In genomic region chr2:73063472-73063871, GRCh38 we compare ENCODE assay signal across 16 cellular contexts.
DNase-seq lines count a peak whose midpoint lies in the region; ATAC-seq and FAIRE-seq lines count a peak whose summit lies in the region.
"Had no signal": no experiment of that assay in that cellular context is flagged by ENCODE, and none has a peak within 500 bp of the region (broad histone marks: within the 10 kb centered on the region; RNA-seq: fewer than 3 reads in every experiment).

No MANE protein-coding gene starts in this region.

- no peak for ATAC-seq in stimulated activated memory B cell treated with anti-CD40 and anti-IgM and Interleukin-4, amounts not matched to agents 10 μg/mL and 1 μg/mL and 100 μg/mL, for 72 hours
- ATAC-seq in stimulated activated naive CD8-positive, alpha-beta T cell treated with anti-CD3 and anti-CD28 coated beads, Interleukin-15, Interleukin-2, amounts not matched to agents 100 U/mL and 50 U/mL, for 24 hours: no peak
- ATAC-seq: activated CD8-positive, alpha-beta T cell treated with anti-CD3 and anti-CD28 coated beads, Interleukin-2, amount 10 ng/mL, durations not matched to agents 7 days and 5 days; sciatic nerve; stimulated activated naive CD8-positive, alpha-beta T cell treated with anti-CD3 and anti-CD28 coated beads, Interleukin-15, amount 100 ng/mL, for 72 hours had no signal

- DNase-seq in activated T-cell treated with anti-CD3 and anti-CD28 coated beads, Interleukin-2, amount 50 U/mL, for 24 hours: no peak
- no peak for DNase-seq in activated T-cell treated with anti-CD3 and anti-CD28 coated beads for 4 hours
- DNase-seq in stimulated activated naive CD8-positive, alpha-beta T cell treated with anti-CD3 and anti-CD28 coated beads, Interleukin-15, Interleukin-2, amounts not matched to agents 100 U/mL and 50 U/mL, for 24 hours: no peak
- no peak for DNase-seq in GM19239 (ENCODE audit: insufficient read length, low spot score)
- DNase-seq in OCI-M1 (lab: John Stamatoyannopoulos, UW): no peak
- DNase-seq: activated CD8-positive, alpha-beta T cell treated with anti-CD3 and anti-CD28 coated beads, Interleukin-2, amount 10 ng/mL, durations not matched to agents 7 days and 5 days; activated gamma-delta T cell treated with Interleukin-2 at 50 U/mL for 16 hours; effector memory CD4-positive, alpha-beta T cell; left colon; stimulated activated naive CD8-positive, alpha-beta T cell treated with anti-CD3 and anti-CD28 coated beads, Interleukin-15, amount 100 ng/mL, for 72 hours had no signal

- H3K36me3 Mint-ChIP-seq in activated T-cell treated with anti-CD3 and anti-CD28 coated beads, Interleukin-2, amount 50 U/mL, for 24 hours (ENCODE audit: low read depth): no peaks in the 10 kb centered on the region
- H3K36me3 Mint-ChIP-seq in stimulated activated memory B cell treated with anti-CD40 and anti-IgM and Interleukin-4, amounts not matched to agents 10 μg/mL and 1 μg/mL and 100 μg/mL, for 72 hours: peaks cover 20% of the 10 kb centered on the region
- H3K36me3 Mint-ChIP-seq: natural killer cell treated with Interleukin-12 subunit alpha and Interleukin-12 subunit beta and Interleukin-15 and Interleukin-18, amount 100 ng/mL, for 72 hours had no signal

- no peak overlapping the region for H3K4me3 Mint-ChIP-seq in activated T-cell treated with anti-CD3 and anti-CD28 coated beads, Interleukin-2, amount 50 U/mL, for 24 hours
- no peak overlapping the region for H3K4me3 Mint-ChIP-seq in stimulated activated memory B cell treated with anti-CD40 and anti-IgM and Interleukin-4, amounts not matched to agents 10 μg/mL and 1 μg/mL and 100 μg/mL, for 72 hours
- H3K4me3 Mint-ChIP-seq: activated CD8-positive, alpha-beta T cell treated with anti-CD3 and anti-CD28 coated beads, Interleukin-2, amount 10 ng/mL, durations not matched to agents 7 days and 5 days; natural killer cell treated with Interleukin-12 subunit alpha and Interleukin-12 subunit beta and Interleukin-15 and Interleukin-18, amount 100 ng/mL, for 72 hours; stimulated activated naive CD8-positive, alpha-beta T cell treated with anti-CD3 and anti-CD28 coated beads, Interleukin-15, amount 100 ng/mL, for 72 hours had no signal

- peaks cover 15% of the 10 kb centered on the region for H3K4me1 ChIP-seq in iPS-20b (ENCODE audit: insufficient read depth, low read length)

- FAIRE-seq in GM19239 (lab: Jason Lieb, UNC): no peak

- H3K36me3 ChIP-seq in iPS-20b (ENCODE audit: insufficient read depth, low read depth, low read length): 0 out of 2 replicates have a peak, but pooled peaks cover under 1% of the 10 kb centered on the region

- H3K4me3 ChIP-seq in iPS-20b (ENCODE audit: low read length): no peak overlapping the region

- H3K9me3 Mint-ChIP-seq in activated T-cell treated with anti-CD3 and anti-CD28 coated beads, Interleukin-2, amount 50 U/mL, for 24 hours: no peaks in the 10 kb centered on the region
- no peaks in the 10 kb centered on the region for H3K9me3 Mint-ChIP-seq in stimulated activated memory B cell treated with anti-CD40 and anti-IgM and Interleukin-4, amounts not matched to agents 10 μg/mL and 1 μg/mL and 100 μg/mL, for 72 hours
- H3K9me3 Mint-ChIP-seq: natural killer cell treated with Interleukin-12 subunit alpha and Interleukin-12 subunit beta and Interleukin-15 and Interleukin-18, amount 100 ng/mL, for 72 hours; stimulated activated naive CD8-positive, alpha-beta T cell treated with anti-CD3 and anti-CD28 coated beads, Interleukin-15, amount 100 ng/mL, for 72 hours had no signal

- H3K27me3 ChIP-seq in iPS-20b (ENCODE audit: insufficient read depth, low read length): no peaks in the 10 kb centered on the region

- peak overlapping the region; percentile 60; the same call in 1 of the 2 replicates for H3K9ac ChIP-seq in iPS-20b (ENCODE audit: low read depth, low read length)

- peak overlapping the region; percentile 23 for H3K27ac ChIP-seq in angular gyrus (ENCODE audit: low read depth, low read length)
- peak overlapping the region; percentile 10 for H3K27ac ChIP-seq in iPS-20b (ENCODE audit: low read length)
- H3K27ac ChIP-seq: 22Rv1 had no signal

- H3K9me3 ChIP-seq in iPS-20b (ENCODE audit: insufficient read depth, low read depth, low read length): no peaks in the 10 kb centered on the region

- H3K4me1 Mint-ChIP-seq in activated T-cell treated with anti-CD3 and anti-CD28 coated beads, Interleukin-2, amount 50 U/mL, for 24 hours (ENCODE audit: low read depth): peaks cover 25% of the 10 kb centered on the region
- peaks cover 24% of the 10 kb centered on the region for H3K4me1 Mint-ChIP-seq in stimulated activated memory B cell treated with anti-CD40 and anti-IgM and Interleukin-4, amounts not matched to agents 10 μg/mL and 1 μg/mL and 100 μg/mL, for 72 hours

- H3K27me3 Mint-ChIP-seq in activated T-cell treated with anti-CD3 and anti-CD28 coated beads, Interleukin-2, amount 50 U/mL, for 24 hours: no peaks in the 10 kb centered on the region
- H3K27me3 Mint-ChIP-seq in stimulated activated memory B cell treated with anti-CD40 and anti-IgM and Interleukin-4, amounts not matched to agents 10 μg/mL and 1 μg/mL and 100 μg/mL, for 72 hours: no peaks in the 10 kb centered on the region
- H3K27me3 Mint-ChIP-seq: natural killer cell treated with Interleukin-12 subunit alpha and Interleukin-12 subunit beta and Interleukin-15 and Interleukin-18, amount 100 ng/mL, for 72 hours; stimulated activated naive CD8-positive, alpha-beta T cell treated with anti-CD3 and anti-CD28 coated beads, Interleukin-15, amount 100 ng/mL, for 72 hours had no signal

- H3K27ac Mint-ChIP-seq in activated T-cell treated with anti-CD3 and anti-CD28 coated beads, Interleukin-2, amount 50 U/mL, for 24 hours: peak overlapping the region; percentile 51
- H3K27ac Mint-ChIP-seq in stimulated activated memory B cell treated with anti-CD40 and anti-IgM and Interleukin-4, amounts not matched to agents 10 μg/mL and 1 μg/mL and 100 μg/mL, for 72 hours: peak overlapping the region; percentile 12
- H3K27ac Mint-ChIP-seq: activated CD8-positive, alpha-beta T cell treated with anti-CD3 and anti-CD28 coated beads, Interleukin-2, amount 10 ng/mL, durations not matched to agents 7 days and 5 days; stimulated activated naive CD8-positive, alpha-beta T cell treated with anti-CD3 and anti-CD28 coated beads, Interleukin-15, amount 100 ng/mL, for 72 hours had no signal
